Comparison of ENCODE assay signal across 7 cellular contexts in the genomic region with DNA sequence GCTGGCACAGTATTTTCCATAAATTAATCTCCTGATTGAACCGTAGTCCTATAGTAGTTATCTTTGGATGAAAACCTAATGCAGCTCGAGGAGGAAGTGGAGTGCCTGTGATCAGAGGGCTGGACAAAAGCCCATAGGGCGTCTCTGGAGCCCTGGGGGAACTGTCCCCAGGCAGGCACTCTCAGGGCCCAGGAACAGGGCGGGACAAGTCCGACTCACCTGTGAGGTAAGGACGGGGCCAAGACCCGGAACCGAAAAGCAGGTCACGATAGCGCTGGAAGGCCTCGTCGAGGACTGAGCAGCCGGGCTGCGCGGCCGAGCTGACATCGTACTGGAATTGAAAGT. TPM values are rescaled to one million over a fixed set of nuclear protein-coding genes. Genes with fewer than 3 reads are reported as not detected.
DNase-seq lines count a peak whose midpoint lies in the region; ATAC-seq and TF ChIP-seq lines count a peak whose summit lies in the region.

No MANE protein-coding gene starts in this region.

- no peak overlapping the region for H2BK15ac ChIP-seq in H9 (ENCODE audit: low read depth, low read length)

- H3K36me3 Mint-ChIP-seq in H9 (ENCODE audit: insufficient read depth in 1 of 3, low read depth in 3 of 3) = peaks cover 0 to 5% (median 4%) of the 10 kb centered on the region in 3 experiments; a peak in 2 of 7 replicates
- peaks cover 2% of the 10 kb centered on the region for H3K36me3 Mint-ChIP-seq in memory B cell

- H3K79me2 ChIP-seq in H9 (ENCODE audit: insufficient read depth, low read length) = peaks cover 3% of the 10 kb centered on the region; the same call in 1 of the 2 replicates
- H3K79me2 ChIP-seq in MM.1S (ENCODE audit: low read length) = peaks cover 60% of the 10 kb centered on the region

- H3K4me1 ChIP-seq in H9 (ENCODE audit: insufficient read depth, low read length) (no peaks in the 10 kb centered on the region), MM.1S (ENCODE audit: low read length) (peaks cover 12% of the 10 kb centered on the region), transverse colon (peaks cover 8 to 36% (median 18%) of the 10 kb centered on the region in 4 donors)

- no peak overlapping the region for H2BK120ac ChIP-seq in H9 (ENCODE audit: low read depth, low read length, poor library complexity, severe bottlenecking)

- WGBS in H9 (ENCODE audit: extremely low coverage, insufficient read length, low lambda C conversion rate) = no CpG with 5 or more reads among the region's 17 CpGs
- 1% methylated on average over 17 of the region's 17 CpGs; no CpG with 5 or more reads in 1 of the 2 donors for WGBS in transverse colon (ENCODE audit: low coverage in 1 of 2), 2 donors

- peaks cover 8% of the 10 kb centered on the region for H3K79me1 ChIP-seq in H9 (ENCODE audit: insufficient read depth, low read depth, low read length, poor library complexity, severe bottlenecking)

- H3K9me2 ChIP-seq in MM.1S (replicated peaks; ENCODE audit: insufficient read depth, low read length) = no peaks in the 10 kb centered on the region

- no peak overlapping the region for H3K56ac ChIP-seq in H9 (ENCODE audit: insufficient read length, low read depth, low read length)

- H3K9me3 ChIP-seq in H9 (ENCODE audit: control insufficient read depth, low read depth, low read length) = no peaks in the 10 kb centered on the region
- H3K9me3 ChIP-seq in MM.1S (replicated peaks; ENCODE audit: insufficient read depth, low read length) = no peaks in the 10 kb centered on the region
- H3K9me3 ChIP-seq in transverse colon = no peaks in the 10 kb centered on the region

- intact Hi-C loops in transverse colon (cut with DNase I; ENCODE audit: low total_unique reads) = loop anchor here (5.0 kb wide), 1 partner anchor 97 kb away; a partner anchor contains a TSS

- H3K4me1 Mint-ChIP-seq in H9 (peaks cover 18 to 20% of the 10 kb centered on the region in 2 experiments), memory B cell (peaks cover 40% of the 10 kb centered on the region)

- TF ChIP-seq POLR2A in GM18505 (IDR thresholded peaks at IDR 0.05; ENCODE audit: borderline replicate concordance, extremely low read depth, insufficient read depth, insufficient read length) (no peak), transverse colon (IDR thresholded peaks at IDR 0.05) (no peak)

- no peak overlapping the region for H2AK5ac ChIP-seq in H9 (ENCODE audit: insufficient read length, low read length)

- H4K91ac ChIP-seq in H9 (ENCODE audit: insufficient read length, low read depth, low read length) = peak overlapping the region; percentile 71

- H3K14ac ChIP-seq in H9 (ENCODE audit: insufficient read depth, low read length) = peak overlapping the region; percentile 55; the same call in 1 of the 2 replicates

- H2BK20ac ChIP-seq in H9 (ENCODE audit: low read depth, low read length, poor library complexity, severe bottlenecking) = no peak overlapping the region

- peaks cover 6% of the 10 kb centered on the region; the same call in 1 of the 2 replicates for H3K27me3 Mint-ChIP-seq in H9 (ENCODE audit: low read depth)
- no peaks in the 10 kb centered on the region for H3K27me3 Mint-ChIP-seq in memory B cell

- no peak for TF ChIP-seq EP300 in transverse colon (IDR thresholded peaks at IDR 0.05; ENCODE audit: low read depth)

- H3K27ac ChIP-seq in H9 (ENCODE audit: insufficient read length, low read depth, low read length) = no peak overlapping the region
- H3K27ac ChIP-seq in MM.1S (ENCODE audit: low read length) = peak overlapping the region; percentile 73; the same call in 1 of the 2 replicates
- peak overlapping the region; percentile 92 for H3K27ac ChIP-seq in cingulate gyrus (ENCODE audit: low read depth, low read length)
- peak overlapping the region; percentile 90 to 92 (median 92) for H3K27ac ChIP-seq in transverse colon

- ATAC-seq in GM18505 (IDR thresholded peaks at IDR 0.05; ENCODE audit: unreplicated experiment) (peak; percentile 43), memory B cell (ENCODE audit: low read depth) (peak; percentile 59)

- H3F3A ChIP-seq in MM.1S (ENCODE audit: insufficient read depth, low read length) = peaks cover 12% of the 10 kb centered on the region

- peak overlapping the region; percentile 67 for H3K18ac ChIP-seq in H9 (ENCODE audit: insufficient read length, low read depth, low read length)

- no peaks in the 10 kb centered on the region for H3K27me3 ChIP-seq in H9 (ENCODE audit: insufficient read depth, low read length)
- H3K27me3 ChIP-seq in MM.1S (replicated peaks; ENCODE audit: insufficient read depth, low read length) = no peaks in the 10 kb centered on the region
- H3K27me3 ChIP-seq in transverse colon = no peaks in the 10 kb centered on the region

- H3K4me2 ChIP-seq in H9 (ENCODE audit: insufficient read depth, insufficient read length, low read length) (peak overlapping the region; percentile 85), MM.1S (ENCODE audit: low read depth, low read length) (peak overlapping the region; percentile 95)

- peak overlapping the region; percentile 55 for H4K5ac ChIP-seq in H9 (ENCODE audit: insufficient read length, low read depth, low read length)

- H3K23ac ChIP-seq in H9 (ENCODE audit: insufficient read length, low read depth, low read length) = no peak overlapping the region

- no peak overlapping the region for H2BK12ac ChIP-seq in H9 (ENCODE audit: insufficient read length, low read depth, low read length)

- in situ Hi-C loops in transverse colon (cut with MboI; ENCODE audit: low pct_ligation_motif_present in 1 of 4, low pct_unique_long_range_greater_than_20kb in 1 of 4, low sequenced_read_pairs in 3 of 4) = loop anchor here in 1 of 4 donors (5.0 kb wide), 1 partner anchor 97 kb away; a partner anchor contains a TSS

- H4K8ac ChIP-seq in H9 (replicated peaks; ENCODE audit: insufficient read length, low read depth, low read length) = peak overlapping the region; percentile 23

- H3K4me3 Mint-ChIP-seq in H9 (peak overlapping the region; percentile 91 to 95), memory B cell (peak overlapping the region; percentile 93)

- no peak overlapping the region for H2BK5ac ChIP-seq in H9 (ENCODE audit: insufficient read length, low read length)

- H2AFZ ChIP-seq in H9 (ENCODE audit: low read length) (peak overlapping the region; percentile 17), MM.1S (ENCODE audit: low read length) (peak overlapping the region; percentile 91)

- H3K4ac ChIP-seq in H9 (ENCODE audit: low read depth, low read length) = no peak overlapping the region

- H3K23me2 ChIP-seq in H9 (ENCODE audit: insufficient read length, low read depth, low read length, poor library complexity, severe bottlenecking) = peaks cover 13% of the 10 kb centered on the region

- H3K9me3 Mint-ChIP-seq in H9 (no peaks in the 10 kb centered on the region; a peak in 1 of 5 replicates), memory B cell (no peaks in the 10 kb centered on the region)

- H3T11ph ChIP-seq in H9 (ENCODE audit: low read length) = no peak overlapping the region

- H3K4me3 ChIP-seq in MM.1S (ENCODE audit: low read length) (peak overlapping the region; percentile 80), transverse colon (peak overlapping the region; percentile 57 to 65 (median 61))

- H3K9ac ChIP-seq in H9 (ENCODE audit: extremely low read depth, insufficient read length, low read length) = peak overlapping the region; percentile 87
- H3K9ac ChIP-seq in MM.1S (ENCODE audit: low read length) = peak overlapping the region; percentile 78

- H4K20me1 ChIP-seq in H9 (ENCODE audit: control insufficient read depth, insufficient read depth, insufficient read length) (peaks cover 2% of the 10 kb centered on the region), MM.1S (ENCODE audit: insufficient read depth, low read length) (no peaks in the 10 kb centered on the region)

- H3K36me3 ChIP-seq in MM.1S (replicated peaks; ENCODE audit: insufficient read depth, low read length) = no peaks in the 10 kb centered on the region
- H3K36me3 ChIP-seq in transverse colon = no peaks in the 10 kb centered on the region

- TF ChIP-seq CTCF in H9 (conservative IDR thresholded peaks at IDR 0.05) = no peak
- no peak for TF ChIP-seq CTCF in MM.1S (IDR thresholded peaks at IDR 0.05; ENCODE audit: low read length)
- TF ChIP-seq CTCF in transverse colon (IDR thresholded peaks at IDR 0.05) = no peak

- H3K27ac Mint-ChIP-seq in H9 (peak overlapping the region; percentile 32 to 99 (median 98); a peak in 5 of 7 replicates), memory B cell (peak overlapping the region; percentile 97)

- DNase-seq in H9 (no peak), MM.1S (no peak), memory B cell (ENCODE audit: low spot score in 2 of 2) (no peak), transverse colon (peak; percentile 74), AG20443 (ENCODE audit: low spot score) (no peak)

RNA-seq across cellular contexts. Expression of a gene that starts 0.3 kb away (rescaled TPM):
- 54.7 and 58.9 TPM in 2 replicates for total RNA-seq in H9 (2021)
- 10 to 100 TPM; 19.9 to 69.9 (median 50.9) TPM for total RNA-seq in transverse colon

RNA-seq across cellular contexts. Expression of a gene that starts 22.6 kb away (rescaled TPM):
- not detected in 2 replicates for total RNA-seq in H9 (2021)
- not detected for total RNA-seq in transverse colon

RNA-seq across cellular contexts. Expression of a gene that starts 55.5 kb away (rescaled TPM):
- total RNA-seq in H9 (2021) (0.13 and 0.18 TPM in 2 replicates), transverse colon (10 to 100 TPM in 1 of 4 donors, 1 to 10 TPM in 3; 1.5 to 12.9 (median 4.7) TPM)
